Comparison of ENCODE assay signal across 8 cellular contexts in the genomic region with DNA sequence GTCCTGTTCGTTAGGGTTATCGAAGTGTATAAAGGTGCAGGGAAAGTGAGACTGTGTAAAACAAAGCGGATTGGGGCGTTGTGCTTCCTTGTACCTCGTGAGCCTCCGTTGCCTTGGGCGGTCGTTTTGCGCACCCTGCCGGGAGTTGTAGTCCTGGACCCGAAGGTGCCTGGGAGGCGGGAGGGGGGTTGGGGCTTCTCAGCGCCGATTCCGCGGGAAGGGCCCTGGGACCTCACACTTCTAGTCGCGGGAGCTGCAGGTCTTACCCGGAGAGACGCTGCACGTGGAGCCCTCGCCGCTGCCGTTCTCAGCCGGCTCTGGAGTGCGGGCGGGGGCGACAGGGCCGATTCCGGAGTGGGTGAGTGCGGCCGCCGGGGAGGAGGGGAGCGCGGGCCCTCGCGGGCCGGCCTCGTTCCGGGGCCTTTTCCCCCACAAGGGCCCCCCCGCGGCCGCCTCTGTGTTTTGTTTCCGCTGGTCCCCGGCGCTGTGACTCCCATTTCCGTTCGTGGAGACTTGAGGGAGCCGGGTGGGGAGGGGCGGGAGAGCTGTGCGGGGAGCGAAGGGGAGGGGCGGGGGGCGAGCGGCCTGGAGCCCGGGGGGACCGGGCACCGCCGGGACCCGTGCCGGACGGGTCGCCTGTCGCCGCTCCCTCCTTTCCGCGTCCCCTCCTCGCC. TPM values are rescaled to one million over a fixed set of nuclear protein-coding genes. Genes with fewer than 3 reads are reported as not detected.
DNase-seq lines count a peak whose midpoint lies in the region; ATAC-seq, FAIRE-seq and TF ChIP-seq lines count a peak whose summit lies in the region.

No MANE protein-coding gene starts in this region.

- 0 to 1% methylated on average over 33 to 51 of the region's 68 CpGs for WGBS in lower leg skin, 2 donors

- H3K9me3 Mint-ChIP-seq in activated CD4-positive, alpha-beta memory T cell treated with anti-CD3 and anti-CD28 coated beads for 36 hours, result no peaks in the 10 kb centered on the region

- H3K27me3 Mint-ChIP-seq in activated CD4-positive, alpha-beta memory T cell treated with anti-CD3 and anti-CD28 coated beads for 36 hours, result peaks cover 1% of the 10 kb centered on the region

- ATAC-seq in HG03442 (IDR thresholded peaks at IDR 0.05; ENCODE audit: unreplicated experiment), result peak; percentile 44

- intact Hi-C loops in activated CD4-positive, alpha-beta memory T cell treated with anti-CD3 and anti-CD28 coated beads for 36 hours (cut with micrococcal nuclease), result loop anchor here (1.0 to 10.0 kb wide), 6 partner anchors 23 to 278 kb away; no protein-coding TSS in a partner anchor
- intact Hi-C loops in dorsolateral prefrontal cortex (cut with DNase I) (loop anchor here (1.0 to 10.0 kb wide), 3 partner anchors 128 to 439 kb away; partner anchors contain the start of genes MRPL39 (in 2 of the 2) and APP (in 1 of the 2)), lower leg skin (cut with DNase I; ENCODE audit: low total_unique reads) (no loop called here)

- peaks cover 3% of the 10 kb centered on the region for H3K36me3 ChIP-seq in BE2C

- peak; percentile 13; the same call in 1 of the 2 replicates for TF ChIP-seq CTCF in BE2C (IDR thresholded peaks at IDR 0.05; ENCODE audit: low read depth, low read length)
- peak in 18 of 56 donors; percentile 2 to 28 (median 6) for TF ChIP-seq CTCF in dorsolateral prefrontal cortex (IDR thresholded peaks at IDR 0.05 in 54 of 56, conservative IDR thresholded peaks at IDR 0.05 in 2 of 56; ENCODE audit: low read depth in 1 of 56, partially characterized antibody in 56 of 56)
- TF ChIP-seq CTCF in lower leg skin (IDR thresholded peaks at IDR 0.05), result no peak

- no peak for FAIRE-seq in GM19239 (lab: Jason Lieb, UNC)

- POLR2A ChIA-PET in activated CD4-positive, alpha-beta memory T cell treated with anti-CD3 and anti-CD28 coated beads for 36 hours (lab: Charles Lee), result interaction anchor here (1.1 to 2.2 kb wide), 6 partner anchors 23 to 129 kb away, joined by 3 to 7 read pairs (median 4); no protein-coding TSS in a partner anchor

- H3K27me3 ChIP-seq in BE2C (no peaks in the 10 kb centered on the region), dorsolateral prefrontal cortex (no peaks in the 10 kb centered on the region)

- peak overlapping the region; percentile 100 for H3K27ac Mint-ChIP-seq in activated CD4-positive, alpha-beta memory T cell treated with anti-CD3 and anti-CD28 coated beads for 36 hours

- DNase-seq in BE2C (peak; percentile 93), GM19239 (ENCODE audit: insufficient read length, low spot score) (peak; percentile 31), NCI-H526 treated with DMSO at 0.1 percent for 48 hours (lab: John Stamatoyannopoulos, UW) (peak; percentile 94), dorsolateral prefrontal cortex (peak; percentile 81 to 93 (median 90)), lower leg skin (ENCODE audit: low spot score in 2 of 2) (peak; percentile 92 to 98)
- DNase-seq in activated CD4-positive, alpha-beta memory T cell treated with anti-CD3 and anti-CD28 coated beads for 36 hours, result peak; percentile 91
- peak; percentile 81 to 88 for DNase-seq in stimulated activated CD4-positive, alpha-beta T cell treated with anti-CD3 and anti-CD28 coated beads, Interleukin-4, amount 100 ng/mL, for 4 hours

- peak overlapping the region; percentile 98 for H3K4me3 Mint-ChIP-seq in activated CD4-positive, alpha-beta memory T cell treated with anti-CD3 and anti-CD28 coated beads for 36 hours

- CTCF ChIA-PET in activated CD4-positive, alpha-beta memory T cell treated with anti-CD3 and anti-CD28 coated beads for 36 hours (lab: Charles Lee), result interaction anchor here (0.8 to 3.2 kb wide), 5 partner anchors 9 to 131 kb away, joined by 3 to 32 read pairs (median 3); partner anchors contain the start of gene MRPL39

- peaks cover 15% of the 10 kb centered on the region for H3K36me3 Mint-ChIP-seq in activated CD4-positive, alpha-beta memory T cell treated with anti-CD3 and anti-CD28 coated beads for 36 hours

- TF ChIP-seq POLR2A in lower leg skin (IDR thresholded peaks at IDR 0.05), result no peak

- H3K4me1 ChIP-seq in BE2C, result no peaks in the 10 kb centered on the region

- H3K27ac ChIP-seq in dorsolateral prefrontal cortex, result peak overlapping the region; percentile 96 to 100 (median 100)

- no peaks in the 10 kb centered on the region for H3K9me3 ChIP-seq in BE2C

- H3K4me3 ChIP-seq in BE2C (ENCODE audit: low read depth, low read length) (peak overlapping the region; percentile 73), dorsolateral prefrontal cortex (peak overlapping the region; percentile 56 to 99 (median 93)), lower leg skin (ENCODE audit: low read depth, poor library complexity, severe bottlenecking) (peak overlapping the region; percentile 53)

- peaks cover 52% of the 10 kb centered on the region for H3K4me1 Mint-ChIP-seq in activated CD4-positive, alpha-beta memory T cell treated with anti-CD3 and anti-CD28 coated beads for 36 hours (ENCODE audit: low read depth)

RNA-seq across cellular contexts. Expression of gene GABPA, which starts 0.6 kb away (rescaled TPM):
- polyA plus RNA-seq in BE2C (2012; ENCODE audit: insufficient read depth, insufficient read length, low read depth), result 22.9 TPM
- total RNA-seq in activated CD4-positive, alpha-beta memory T cell treated with anti-CD3 and anti-CD28 coated beads for 36 hours, result 10 to 100 TPM; 22.3 to 24.7 TPM
- 10 to 100 TPM; 10.8 to 26.2 (median 17.9) TPM for total RNA-seq in dorsolateral prefrontal cortex
- 10 to 100 TPM; 14.8 to 19.1 (median 16.8) TPM for total RNA-seq in lower leg skin

RNA-seq across cellular contexts. Expression of gene ATP5PF, which starts 0.7 kb away (rescaled TPM):
- polyA plus RNA-seq in BE2C (2012; ENCODE audit: insufficient read depth, insufficient read length, low read depth), result 160 TPM
- 100 to 1,000 TPM; 150 to 151 TPM for total RNA-seq in activated CD4-positive, alpha-beta memory T cell treated with anti-CD3 and anti-CD28 coated beads for 36 hours
- total RNA-seq in dorsolateral prefrontal cortex (100 to 1,000 TPM in 107 of 120 experiments, 10 to 100 TPM in 13; 62.6 to 169 (median 131) TPM), lower leg skin (10 to 100 TPM; 28.6 to 55.7 (median 40.5) TPM)

Comparison
In these comparisons a context has a peak if more than half of its experiments do, and no peak if none do; other contexts are left out.
1. Peak in every context shown above with its lines: DNase-seq, ATAC-seq, H3K4me3 ChIP-seq and H3K27ac ChIP-seq.
2. DNase-seq: peak in every context shown above with its lines; median percentile 95 in lower leg skin; 94 in NCI-H526 treated with DMSO at 0.1 percent for 48 hours; 93 in BE2C; 91 in activated CD4-positive, alpha-beta memory T cell treated with anti-CD3 and anti-CD28 coated beads for 36 hours; 90 in dorsolateral prefrontal cortex; 84 in stimulated activated CD4-positive, alpha-beta T cell treated with anti-CD3 and anti-CD28 coated beads, Interleukin-4, amount 100 ng/mL, for 4 hours; 31 in GM19239.